ENCODE assay signal across 8 cellular contexts in genomic region chrX:23952984-23953907, GRCh38. TPM values are rescaled to one million over a fixed set of nuclear protein-coding genes. Genes with fewer than 3 reads are reported as not detected.
DNase-seq lines count a peak whose midpoint lies in the region; ATAC-seq, FAIRE-seq and TF ChIP-seq lines count a peak whose summit lies in the region.

No MANE protein-coding gene starts in this region.

- no peaks in the 10 kb centered on the region for H3K27me3 Mint-ChIP-seq in activated naive CD8-positive, alpha-beta T cell

- no peak for TF ChIP-seq CTCF in A549 (IDR thresholded peaks at IDR 0.05)
- no peak for TF ChIP-seq CTCF in PC-9 (conservative IDR thresholded peaks at IDR 0.05)
- TF ChIP-seq CTCF in neutrophil (IDR thresholded peaks at IDR 0.05) = no peak
- no peak for TF ChIP-seq CTCF in esophagus muscularis mucosa (IDR thresholded peaks at IDR 0.05)

- H3K4me1 ChIP-seq in A549 = peaks cover 16% of the 10 kb centered on the region; the same call in 2 of the 3 replicates
- H3K4me1 ChIP-seq in PC-9 (replicated peaks; ENCODE audit: insufficient read depth) = no peaks in the 10 kb centered on the region
- peaks cover 11 to 13% of the 10 kb centered on the region in 2 experiments for H3K4me1 ChIP-seq in neutrophil (ENCODE audit: control insufficient read depth in 1 of 2, insufficient read depth in 1 of 2, low read depth in 1 of 2, low read length in 1 of 2)
- H3K4me1 ChIP-seq in esophagus muscularis mucosa = no peaks in the 10 kb centered on the region

- peak overlapping the region; percentile 83 for H3K4me3 Mint-ChIP-seq in activated naive CD8-positive, alpha-beta T cell

- H3K4me3 ChIP-seq in A549 (no peak overlapping the region), PC-9 (no peak overlapping the region), neutrophil (ENCODE audit: low read depth in 1 of 2, low read length in 1 of 2) (peak overlapping the region; percentile 18 to 46), esophagus muscularis mucosa (peak overlapping the region in 1 of 4 donors; percentile 19)

- intact Hi-C loops in PC-9 (cut with micrococcal nuclease; ENCODE audit: unreplicated experiment) (no loop called here), esophagus muscularis mucosa (cut with DNase I) (no loop called here)

- POLR2A ChIA-PET in A549 (lab: Yijun Ruan, JAX) (interaction anchor here (0.6 kb wide), 2 partner anchors 15 to 70 kb away, joined by 3 read pairs; no protein-coding TSS in a partner anchor), PC-9 (lab: Charles Lee; ENCODE audit: unreplicated experiment) (no interaction called here)

- TF ChIP-seq RAD21 in A549 (conservative IDR thresholded peaks at IDR 0.05 in 1 of 2, IDR thresholded peaks at IDR 0.05 in 1 of 2) = no peak

- DNase-seq in A549 (ENCODE audit: low read depth in 1 of 2, low spot score in 1 of 2) (peak in 1 of 2 experiments; percentile 4), PC-9 (no peak), HT-29 (ENCODE audit: low spot score) (no peak), esophagus muscularis mucosa (ENCODE audit: extremely low spot score) (no peak)

- H3K36me3 ChIP-seq in PC-9 (ENCODE audit: low read depth) (no peaks in the 10 kb centered on the region), neutrophil (no peaks in the 10 kb centered on the region), esophagus muscularis mucosa (no peaks in the 10 kb centered on the region)

- peak; percentile 76 for FAIRE-seq in A549 (lab: Jason Lieb, UNC)

- CTCF ChIA-PET in A549 (lab: Yijun Ruan, JAX) = interaction anchor here (0.5 kb wide), 1 partner anchor 144 kb away, joined by 3 read pairs; no protein-coding TSS in a partner anchor
- CTCF ChIA-PET in PC-9 (lab: Charles Lee) = no interaction called here

- H3F3A ChIP-seq in PC-9 (ENCODE audit: insufficient read depth, low read depth) = no peaks in the 10 kb centered on the region

- 40% methylated on average over 9 of the region's 9 CpGs for WGBS in A549 (ENCODE audit: missing lambda C conversion rate)
- WGBS in esophagus muscularis mucosa = 48% methylated on average over 9 of the region's 9 CpGs

- H3K27me3 ChIP-seq in PC-9 (ENCODE audit: insufficient read depth, low read depth) (no peaks in the 10 kb centered on the region), neutrophil (no peaks in the 10 kb centered on the region), esophagus muscularis mucosa (no peaks in the 10 kb centered on the region)

- no peaks in the 10 kb centered on the region for H3K9me3 ChIP-seq in A549
- H3K9me3 ChIP-seq in PC-9 (ENCODE audit: insufficient read depth, low read depth) = no peaks in the 10 kb centered on the region
- no peaks in the 10 kb centered on the region for H3K9me3 ChIP-seq in neutrophil
- no peaks in the 10 kb centered on the region for H3K9me3 ChIP-seq in esophagus muscularis mucosa

- no TSS peak for BruUV-seq in PC-9 (replicated peaks; lab: Mats Ljungman, UMichigan)

- H3K79me2 ChIP-seq in PC-9 (ENCODE audit: low read depth) = no peaks in the 10 kb centered on the region

- no peaks in the 10 kb centered on the region for H3K9me2 ChIP-seq in PC-9 (ENCODE audit: insufficient read depth)

- H3K4me1 Mint-ChIP-seq in activated naive CD8-positive, alpha-beta T cell (ENCODE audit: low read depth) = peaks cover 32% of the 10 kb centered on the region

- TF ChIP-seq POLR2A in A549 (IDR thresholded peaks at IDR 0.05; ENCODE audit: low read length) (no peak), GM19099 (IDR thresholded peaks at IDR 0.05; ENCODE audit: extremely low read depth, insufficient read length, low read depth) (peak; percentile 41), esophagus muscularis mucosa (IDR thresholded peaks at IDR 0.05; ENCODE audit: low read depth) (no peak)

- ATAC-seq in A549 (peak; percentile 54 to 67; a peak in 5 of 6 replicates), HG03108 (IDR thresholded peaks at IDR 0.05; ENCODE audit: unreplicated experiment) (peak; percentile 89)

- TF ChIP-seq EP300 in A549 (IDR thresholded peaks at IDR 0.05) (no peak), esophagus muscularis mucosa (IDR thresholded peaks at IDR 0.05) (no peak)

- H3K4me2 ChIP-seq in A549 (peak overlapping the region; percentile 57), PC-9 (no peak overlapping the region)

- H3K27ac Mint-ChIP-seq in activated naive CD8-positive, alpha-beta T cell = peak overlapping the region; percentile 93

- no peaks in the 10 kb centered on the region for H4K20me1 ChIP-seq in PC-9 (ENCODE audit: insufficient read depth)

- peak overlapping the region; percentile 39; the same call in 1 of the 2 replicates for H2AFZ ChIP-seq in PC-9

- peaks cover 2% of the 10 kb centered on the region for H3K36me3 Mint-ChIP-seq in activated naive CD8-positive, alpha-beta T cell

- H3K9me3 Mint-ChIP-seq in activated naive CD8-positive, alpha-beta T cell (ENCODE audit: low read depth) = no peaks in the 10 kb centered on the region

- H3K27ac ChIP-seq in A549 (peak overlapping the region; percentile 60 to 75; a peak in 5 of 6 replicates), PC-9 (no peak overlapping the region), neutrophil (peak overlapping the region; percentile 78), esophagus muscularis mucosa (replicated peaks in 1 of 4) (no peak overlapping the region)

TF ChIP-seq in A549, 52 proteins besides CTCF, POLR2A, EP300 and RAD21:
- TF ChIP-seq SMC3 (IDR thresholded peaks at IDR 0.05) = no peak
- TF ChIP-seq HES2 (IDR thresholded peaks at IDR 0.05) = no peak
- TF ChIP-seq RCOR1 (IDR thresholded peaks at IDR 0.05; ENCODE audit: low read depth, low read length) = no peak
- TF ChIP-seq GATA3 (IDR thresholded peaks at IDR 0.05; ENCODE audit: borderline replicate concordance) = no peak
- no peak for TF ChIP-seq NPAS2 (CRISPR knock-in tag; IDR thresholded peaks at IDR 0.05; ENCODE audit: borderline replicate concordance)
- no peak for TF ChIP-seq KDM1A (IDR thresholded peaks at IDR 0.05; ENCODE audit: low read depth)
- no peak for TF ChIP-seq ELK1 (IDR thresholded peaks at IDR 0.05; ENCODE audit: low read depth, low read length)
- no peak for TF ChIP-seq BHLHE40 (IDR thresholded peaks at IDR 0.05; ENCODE audit: low read depth, low read length)
- TF ChIP-seq FOXS1 (CRISPR knock-in tag; IDR thresholded peaks at IDR 0.05) = no peak
- TF ChIP-seq NR3C1 (IDR thresholded peaks at IDR 0.05) = no peak
- TF ChIP-seq RFX5 (IDR thresholded peaks at IDR 0.05) = no peak
- TF ChIP-seq TP53 (CRISPR knock-in tag; IDR thresholded peaks at IDR 0.05) = no peak
- no peak for TF ChIP-seq PBX3 (IDR thresholded peaks at IDR 0.05)
- TF ChIP-seq MAFK (IDR thresholded peaks at IDR 0.05; ENCODE audit: partially characterized antibody) = no peak
- no peak for TF ChIP-seq CBX2 (IDR thresholded peaks at IDR 0.05; ENCODE audit: borderline replicate concordance, low read depth)
- TF ChIP-seq E2F6 (IDR thresholded peaks at IDR 0.05; ENCODE audit: borderline replicate concordance, low read depth) = no peak
- no peak for TF ChIP-seq RNF2 (IDR thresholded peaks at IDR 0.05; ENCODE audit: borderline replicate concordance, low read depth)

RNA-seq across cellular contexts. Expression of gene CXorf58, which starts 45.4 kb away (rescaled TPM):
- 0.37 and 0.47 TPM in 2 replicates for polyA plus RNA-seq in A549 (2011; rRNA removed)
- polyA plus RNA-seq in A549 (2012; cell fraction: cytosol; rRNA removed) = 0.04 and 0.09 TPM in 2 replicates
- polyA plus RNA-seq in A549 (2012; cell fraction: nucleus; rRNA removed) = 0.02 and 0.10 TPM in 2 replicates
- 0.07 to 0.16 TPM (median 0.15 TPM) in 3 replicates for polyA plus RNA-seq in A549 (2017; fragmentation: RNase III; extraction: RNeasy Plus Mini Kit Qiagen cat#74134 plus additional on column Dnase treatment)
- not detected in 2 replicates for polyA minus RNA-seq in A549 (2011; rRNA and poly(A)+ RNA removed)
- total RNA-seq in PC-9 (2021) = 0.20 TPM in 1 of 2 replicates, not detected in the other
- not detected in 2 replicates for total RNA-seq in HT-29 (2014; rRNA removed; shearing (Covaris generic))
- under 1 TPM in 1 of 4 donors, not detected in 3; 0.29 TPM for total RNA-seq in esophagus muscularis mucosa

RNA-seq across cellular contexts. Expression of gene APOO, which starts 45.5 kb away (rescaled TPM):
- polyA plus RNA-seq in A549 (2011; rRNA removed) (48.5 and 59.4 TPM in 2 replicates), A549 (2017; fragmentation: RNase III; extraction: RNeasy Plus Mini Kit Qiagen cat#74134 plus additional on column Dnase treatment) (33.3 to 35.1 TPM (median 33.5 TPM) in 3 replicates)
- polyA plus RNA-seq in A549 (2012; cell fraction: cytosol; rRNA removed) = 30.5 and 33.8 TPM in 2 replicates
- 10.6 and 10.7 TPM in 2 replicates for polyA plus RNA-seq in A549 (2012; cell fraction: nucleus; rRNA removed)
- 9.4 and 9.8 TPM in 2 replicates for polyA minus RNA-seq in A549 (2011; rRNA and poly(A)+ RNA removed)
- total RNA-seq in PC-9 (2021) (25.5 and 42.3 TPM in 2 replicates), esophagus muscularis mucosa (10 to 100 TPM in 1 of 4 donors, 1 to 10 TPM in 3; 7.5 to 10.2 (median 9.5) TPM)
- total RNA-seq in HT-29 (2014; rRNA removed; shearing (Covaris generic)) = 5.2 and 6.4 TPM in 2 replicates

Comparison
In these comparisons a context has a peak if more than half of its experiments do, and no peak if none do; other contexts are left out.
1. H3K27ac ChIP-seq: peak in A549 (2 of 2) and neutrophil (single experiment); none in PC-9 (single experiment) and esophagus muscularis mucosa (0 of 4).
2. H3K4me3 ChIP-seq: peak in neutrophil (2 of 2); none in A549 (single experiment) and PC-9 (single experiment).